ENCODE assay signal across 26 cellular contexts in the genomic region with DNA sequence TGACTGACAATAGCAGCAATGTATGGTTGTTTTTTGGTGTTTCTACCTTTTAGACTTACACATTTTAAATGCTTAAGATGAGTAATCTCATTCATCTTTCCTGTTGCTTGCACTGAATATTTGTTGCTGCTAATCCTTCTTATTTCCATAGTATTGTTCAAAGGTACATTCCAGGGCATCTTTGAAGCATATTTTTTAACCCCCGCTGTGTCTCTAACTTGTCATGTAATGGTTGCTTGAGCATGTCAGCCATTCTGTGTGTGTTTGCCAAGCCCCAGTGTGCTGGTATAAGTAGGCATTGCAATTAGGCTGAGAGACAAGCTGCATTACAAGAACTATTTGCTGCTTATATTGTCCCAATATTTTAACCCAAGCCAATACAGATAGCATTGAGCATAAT.
"Had no signal": no experiment of that assay in that cellular context is flagged by ENCODE, and none has a peak within 500 bp of the region (broad histone marks: within the 10 kb centered on the region; RNA-seq: fewer than 3 reads in every experiment).

No MANE protein-coding gene starts in this region.

- H3K27ac ChIP-seq: ovary, parathyroid adenoma, psoas muscle, right lobe of liver, sigmoid colon, stomach, thoracic aorta, thyroid gland, tibial nerve, upper lobe of left lung, vagina had no signal

- ATAC-seq: natural killer cell treated with Interleukin-12 subunit alpha and Interleukin-12 subunit beta and Interleukin-15 and Interleukin-18, amount 100 ng/mL, for 72 hours; psoas muscle; right cardiac atrium; right lobe of liver; stimulated activated effector memory CD8-positive, alpha-beta T cell treated with anti-CD3 and anti-CD28 coated beads, Interleukin-12 subunit alpha, Interleukin-12 subunit beta, amount 100 ng/mL, for 72 hours; stimulated activated naive B cell treated with anti-CD40 and anti-IgM and Interleukin-4, amounts not matched to agents 10 μg/mL and 1 μg/mL and 100 μg/mL, for 72 hours had no signal

- H3K4me1 ChIP-seq: parathyroid adenoma, psoas muscle, right lobe of liver, sigmoid colon, stomach, thyroid gland, tibial nerve, upper lobe of left lung, vagina had no signal

- DNase-seq: nephron progenitor cell; occipital lobe; ovary; posterior cingulate gyrus; psoas muscle; right cardiac atrium; right lobe of liver; sigmoid colon; small intestine; stimulated activated CD4-positive, alpha-beta T cell treated with anti-CD3 and anti-CD28 coated beads, Interleukin-15, amount 100 ng/mL, for 24 hours; stimulated activated CD4-positive, alpha-beta T cell treated with anti-CD3 and anti-CD28 coated beads, Interleukin-2, amount 100 ng/mL, for 24 hours; stimulated activated CD4-positive, alpha-beta T cell treated with anti-CD3 and anti-CD28 coated beads, Interleukin-2, amount 100 ng/mL, for 48 hours; stimulated activated CD4-positive, alpha-beta T cell treated with anti-CD3 and anti-CD28 coated beads, Interleukin-4, amount 100 ng/mL, for 24 hours; stimulated activated naive B cell treated with anti-CD40 and anti-IgM and Interleukin-4, amounts not matched to agents 10 μg/mL and 1 μg/mL and 100 μg/mL, for 72 hours; stimulated activated naive CD4-positive, alpha-beta T cell treated with Interleukin-2 at 50 U/mL for 16 hours; stomach; thyroid gland; trophoblast cell; upper lobe of left lung had no signal

- H3K9me3 ChIP-seq: ovary, psoas muscle, right lobe of liver, sigmoid colon, stomach, thoracic aorta, tibial nerve, upper lobe of left lung, vagina had no signal

- H3K4me3 ChIP-seq: ovary, psoas muscle, right lobe of liver, sigmoid colon, stomach, thoracic aorta, thyroid gland, tibial nerve, upper lobe of left lung, vagina had no signal

- FAIRE-seq: small intestine, urothelium cell line had no signal
